In genomic region chr12:124482567-124482893, GRCh38 we compare ENCODE assay signal across 2 cellular contexts.
TF ChIP-seq lines count a peak whose summit lies in the region.

No MANE protein-coding gene starts in this region.

TF ChIP-seq in HepG2, 621 proteins besides CTCF, POLR2A, EP300 and RAD21:
- TF ChIP-seq ZNF768 (CRISPR knock-in tag; IDR thresholded peaks at IDR 0.05) (peak; percentile 85), ZFP1 (CRISPR knock-in tag; IDR thresholded peaks at IDR 0.05) (no peak), ZNF713 (CRISPR knock-in tag; IDR thresholded peaks at IDR 0.05) (no peak)

TF ChIP-seq in GM12878, 131 proteins besides CTCF, POLR2A, EP300 and RAD21:
- TF ChIP-seq NFYA (IDR thresholded peaks at IDR 0.05; ENCODE audit: borderline replicate concordance, low read depth, low read length), result no peak
- TF ChIP-seq RCOR1 (conservative IDR thresholded peaks at IDR 0.05; ENCODE audit: low read depth, low read length), result 0 out of 2 replicates have a peak, but pooled peaks have one; percentile 45
- TF ChIP-seq SMARCA5 (IDR thresholded peaks at IDR 0.05), result peak; percentile 83; the same call in 1 of the 2 replicates
- no peak for TF ChIP-seq RELA (IDR thresholded peaks at IDR 0.05; ENCODE audit: borderline replicate concordance, partially characterized antibody)
- no peak for TF ChIP-seq NKRF (conservative IDR thresholded peaks at IDR 0.05)
- TF ChIP-seq TCF3 (IDR thresholded peaks at IDR 0.05; ENCODE audit: borderline replicate concordance, insufficient read depth, low read depth, low read length), result 0 out of 2 replicates have a peak, but pooled peaks have one; percentile 44
- TF ChIP-seq CBFB (IDR thresholded peaks at IDR 0.05; ENCODE audit: low read depth), result no peak
- no peak for TF ChIP-seq MEF2A (IDR thresholded peaks at IDR 0.05; ENCODE audit: insufficient read depth, low read depth, low read length)
- 0 out of 2 replicates have a peak, but pooled peaks have one; percentile 54 for TF ChIP-seq LARP7 (IDR thresholded peaks at IDR 0.05)
